Comparison of ENCODE assay signal across 10 cellular contexts in the genomic region with DNA sequence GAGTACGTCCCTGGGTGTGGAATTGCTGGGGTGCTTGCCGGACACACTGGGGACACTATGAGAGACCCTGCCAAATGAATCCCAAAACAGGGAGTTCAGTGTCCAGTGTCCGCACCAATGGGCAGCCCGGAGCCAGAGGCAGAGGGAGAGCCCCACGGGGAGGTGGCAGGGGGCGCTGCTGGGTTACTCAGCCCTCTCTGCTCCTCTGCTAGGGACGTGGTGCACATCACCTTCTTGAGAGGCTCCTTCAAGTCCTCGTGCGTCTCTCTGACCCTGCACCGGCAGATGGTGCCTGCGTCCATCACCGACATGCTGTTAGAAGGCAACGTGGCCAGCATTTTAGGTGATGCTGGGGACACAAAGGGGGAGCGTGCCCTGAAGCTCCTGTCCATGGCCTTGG. TPM values are rescaled to one million over a fixed set of nuclear protein-coding genes. Genes with fewer than 3 reads are reported as not detected.
A peak's percentile ranks its signal among the peaks of the same experiment; 100 is the strongest.
DNase-seq lines count a peak whose midpoint lies in the region; ATAC-seq and TF ChIP-seq lines count a peak whose summit lies in the region.
"Had no signal": no experiment of that assay in that cellular context is flagged by ENCODE, and none has a peak within 500 bp of the region (broad histone marks: within the 10 kb centered on the region; RNA-seq: fewer than 3 reads in every experiment).

No MANE protein-coding gene starts in this region.

- peaks cover 30% of the 10 kb centered on the region for H3K27me3 Mint-ChIP-seq in HFFc6 (ENCODE audit: insufficient read depth)

- no peak overlapping the region for H3K4me3 Mint-ChIP-seq in HFFc6

- H3K4me3 ChIP-seq in astrocyte of the cerebellum (ENCODE audit: low read depth, low read length) (no peak overlapping the region), right lobe of liver (no peak overlapping the region)
- H3K4me3 ChIP-seq: adrenal gland had no signal

- H3K9me3 Mint-ChIP-seq in HFFc6, result no peaks in the 10 kb centered on the region

- H3K36me3 ChIP-seq in right lobe of liver, result no peaks in the 10 kb centered on the region
- H3K36me3 ChIP-seq: adrenal gland had no signal

- H3K36me3 Mint-ChIP-seq in HFFc6 (ENCODE audit: low read depth), result no peaks in the 10 kb centered on the region

- no peaks in the 10 kb centered on the region for H3K4me1 ChIP-seq in right lobe of liver
- H3K4me1 ChIP-seq: adrenal gland had no signal

- H3K27ac ChIP-seq in right lobe of liver, result no peak overlapping the region
- H3K27ac ChIP-seq: adrenal gland had no signal

- peak in 3 of 4 donors; percentile 24 to 52 (median 47) for ATAC-seq in right lobe of liver
- no peak for ATAC-seq in GM21717 (IDR thresholded peaks at IDR 0.05; ENCODE audit: unreplicated experiment)

- DNase-seq in EH (ENCODE audit: low read depth) (peak; percentile 33), HFFc6 (no peak), astrocyte of the cerebellum (ENCODE audit: low read depth) (no peak), right lobe of liver (no peak), NCI-H446 treated with DMSO at 0.1 percent for 48 hours (lab: John Stamatoyannopoulos, UW) (no peak), middle frontal gyrus (ENCODE audit: extremely low spot score, low spot score) (no peak)
- DNase-seq in NK-92 treated with Interleukin-12 subunit alpha and Interleukin-12 subunit beta, amount 100 ng/mL, for 24 hours (lab: John Stamatoyannopoulos, UW), result no peak
- DNase-seq: NCI-H146 had no signal

- in situ Hi-C loops in astrocyte of the cerebellum (cut with HindIII; ENCODE audit: low sequenced_read_pairs), result no loop called here

- no peaks in the 10 kb centered on the region for H3K4me1 Mint-ChIP-seq in HFFc6 (ENCODE audit: low read depth)

- no peak for TF ChIP-seq POLR2A in right lobe of liver (IDR thresholded peaks at IDR 0.05)

- H3K27me3 ChIP-seq in right lobe of liver, result no peaks in the 10 kb centered on the region

- no peaks in the 10 kb centered on the region for H3K9me3 ChIP-seq in right lobe of liver
- H3K9me3 ChIP-seq: adrenal gland had no signal

- intact Hi-C loops in right lobe of liver (cut with DNase I), result loop anchor here in 1 of 2 donors (10.0 kb wide), 1 partner anchor 212 kb away; no protein-coding TSS in a partner anchor

- H3K27ac Mint-ChIP-seq in HFFc6, result no peak overlapping the region

- WGBS in right lobe of liver (ENCODE audit: insufficient coverage, low coverage, low lambda C conversion rate, missing lambda C conversion rate), result 10% methylated on average over 2 of the region's 14 CpGs

- TF ChIP-seq CTCF in HFFc6 (IDR thresholded peaks at IDR 0.05) (peak; percentile 57), astrocyte of the cerebellum (IDR thresholded peaks at IDR 0.05; ENCODE audit: low read depth, low read length, missing control alignments) (peak; percentile 35), right lobe of liver (IDR thresholded peaks at IDR 0.05) (peak in 2 of 4 donors; percentile 19 to 20)

RNA-seq across cellular contexts. Expression of a gene that starts 20.8 kb away (rescaled TPM):
- total RNA-seq in HFFc6 (2021; fragmentation: NEBNext Ultra II Directional; extraction: Animal tissue kit (Norgen Biotek cat#: 25700)), result 1 to 10 TPM in 2 of 6 experiments, under 1 TPM in 4; 0.46 to 1.4 (median 0.68) TPM
- total RNA-seq in right lobe of liver, result 1 to 10 TPM in 2 of 6 experiments, under 1 TPM in 3, not detected in 1; 0.43 to 2.6 (median 0.81) TPM

RNA-seq across cellular contexts. Expression of a gene that starts 20.9 kb away (rescaled TPM):
- 10 to 100 TPM; 20.4 to 26.3 (median 23.5) TPM for total RNA-seq in HFFc6 (2021; fragmentation: NEBNext Ultra II Directional; extraction: Animal tissue kit (Norgen Biotek cat#: 25700))
- total RNA-seq in right lobe of liver, result 10 to 100 TPM in 5 of 6 experiments, 1 to 10 TPM in 1; 9.5 to 19.9 (median 12.0) TPM

RNA-seq across cellular contexts. Expression of a gene that starts 21.1 kb away (rescaled TPM):
- total RNA-seq in HFFc6 (2021; fragmentation: NEBNext Ultra II Directional; extraction: Animal tissue kit (Norgen Biotek cat#: 25700)), result 100 to 1,000 TPM; 406 to 474 (median 417) TPM
- 100 to 1,000 TPM; 181 to 243 (median 213) TPM for total RNA-seq in right lobe of liver

RNA-seq across cellular contexts. Expression of a gene that starts 25.2 kb away (rescaled TPM):
- 1 to 10 TPM in 1 of 6 experiments, under 1 TPM in 5; 0.41 to 1.2 (median 0.74) TPM for total RNA-seq in HFFc6 (2021; fragmentation: NEBNext Ultra II Directional; extraction: Animal tissue kit (Norgen Biotek cat#: 25700))
- total RNA-seq in right lobe of liver, result 10 to 100 TPM in 3 of 6 experiments, 1 to 10 TPM in 3; 8.1 to 27.7 (median 11.3) TPM

RNA-seq across cellular contexts. Expression of a gene that starts 40.6 kb away (rescaled TPM):
- 10 to 100 TPM; 16.6 to 20.9 (median 18.2) TPM for total RNA-seq in HFFc6 (2021; fragmentation: NEBNext Ultra II Directional; extraction: Animal tissue kit (Norgen Biotek cat#: 25700))
- total RNA-seq in right lobe of liver, result 10 to 100 TPM in 2 of 6 experiments, 1 to 10 TPM in 4; 6.3 to 16.9 (median 8.2) TPM
